ENCODE assay signal across 13 cellular contexts in genomic region chr7:123355576-123356195, GRCh38.
DNase-seq lines count a peak whose midpoint lies in the region; ATAC-seq, FAIRE-seq and TF ChIP-seq lines count a peak whose summit lies in the region.
"Had no signal": no experiment of that assay in that cellular context is flagged by ENCODE, and none has a peak within 500 bp of the region (broad histone marks: within the 10 kb centered on the region; RNA-seq: fewer than 3 reads in every experiment).

No MANE protein-coding gene starts in this region.

- TF ChIP-seq CTCF in PC-3 (conservative IDR thresholded peaks at IDR 0.05; ENCODE audit: low read depth, low read length) (no peak), foreskin keratinocyte (conservative IDR thresholded peaks at IDR 0.05) (no peak), esophagus squamous epithelium (IDR thresholded peaks at IDR 0.05) (no peak), sigmoid colon (IDR thresholded peaks at IDR 0.05) (no peak)

- H3K27ac ChIP-seq in PC-3 (ENCODE audit: low read length): no peak overlapping the region
- no peak overlapping the region for H3K27ac ChIP-seq in foreskin keratinocyte
- no peak overlapping the region for H3K27ac ChIP-seq in esophagus squamous epithelium
- no peak overlapping the region for H3K27ac ChIP-seq in sigmoid colon
- H3K27ac ChIP-seq: gastroesophageal sphincter, vagina had no signal

- TF ChIP-seq POLR2A in H54 (IDR thresholded peaks at IDR 0.05; ENCODE audit: low read depth, low read length): no peak
- TF ChIP-seq POLR2A in esophagus squamous epithelium (IDR thresholded peaks at IDR 0.05): no peak
- TF ChIP-seq POLR2A in sigmoid colon (IDR thresholded peaks at IDR 0.05): no peak

- DNase-seq in Ammon's horn (ENCODE audit: low spot score): peak; percentile 60
- DNase-seq in H54 (ENCODE audit: insufficient read length, low spot score): peak; percentile 4
- DNase-seq in PC-3: peak; percentile 6
- DNase-seq in foreskin keratinocyte: no peak
- no peak for DNase-seq in hepatic stellate cell (ENCODE audit: low spot score)
- no peak for DNase-seq in esophagus squamous epithelium (lab: John Stamatoyannopoulos, UW)
- no peak for DNase-seq in NK-92 treated with Interleukin-12 subunit alpha and Interleukin-12 subunit beta, amount 100 ng/mL, for 24 hours (lab: John Stamatoyannopoulos, UW)
- DNase-seq in sigmoid colon: no peak
- DNase-seq: activated B cell treated with CpG ODN at 0.5 μM for 24 hours; activated naive CD8-positive, alpha-beta T cell treated with anti-CD3 and anti-CD28 coated beads, Interleukin-2, amount 10 ng/mL, durations not matched to agents 7 days and 5 days; NCI-H446 had no signal

- CTCF ChIA-PET in PC-3 (lab: Charles Lee): no interaction called here

- H3K4me2 ChIP-seq in PC-3 (ENCODE audit: low read length): no peak overlapping the region

- FAIRE-seq in H54 (lab: Jason Lieb, UNC): peak; percentile 23

- ATAC-seq in PC-3 (peak; percentile 43; the same call in 1 of the 2 replicates), foreskin keratinocyte (peak; percentile 83)
- ATAC-seq: gastroesophageal sphincter had no signal

- H2AFZ ChIP-seq in PC-3 (ENCODE audit: low read length): no peak overlapping the region

- POLR2A ChIA-PET in PC-3 (lab: Charles Lee; ENCODE audit: unreplicated experiment): no interaction called here

- H3K79me2 ChIP-seq in PC-3 (ENCODE audit: low read length): no peaks in the 10 kb centered on the region

- intact Hi-C loops in PC-3 (cut with micrococcal nuclease): no loop called here
- intact Hi-C loops in esophagus squamous epithelium (cut with DNase I): no loop called here
- intact Hi-C loops in sigmoid colon (cut with DNase I): no loop called here

- no peak overlapping the region for H3K9ac ChIP-seq in PC-3 (ENCODE audit: low read length)

- H4K20me1 ChIP-seq in PC-3 (ENCODE audit: low read length): no peaks in the 10 kb centered on the region

- H3K9me3 ChIP-seq in PC-3 (ENCODE audit: low read length) (no peaks in the 10 kb centered on the region), esophagus squamous epithelium (no peaks in the 10 kb centered on the region), sigmoid colon (no peaks in the 10 kb centered on the region)
- H3K9me3 ChIP-seq: gastroesophageal sphincter, vagina had no signal

- H3K9me2 ChIP-seq in PC-3 (replicated peaks; ENCODE audit: low read length): no peaks in the 10 kb centered on the region

- H3K36me3 ChIP-seq in PC-3 (ENCODE audit: low read depth, low read length): no peaks in the 10 kb centered on the region
- no peaks in the 10 kb centered on the region for H3K36me3 ChIP-seq in esophagus squamous epithelium
- H3K36me3 ChIP-seq in sigmoid colon: no peaks in the 10 kb centered on the region
- H3K36me3 ChIP-seq: gastroesophageal sphincter, vagina had no signal

- H3K4me1 ChIP-seq in PC-3 (ENCODE audit: insufficient read depth, low read length) (no peaks in the 10 kb centered on the region), foreskin keratinocyte (peaks cover 9% of the 10 kb centered on the region), esophagus squamous epithelium (no peaks in the 10 kb centered on the region), sigmoid colon (no peaks in the 10 kb centered on the region)
- H3K4me1 ChIP-seq: gastroesophageal sphincter, vagina had no signal

- no peak overlapping the region for H3K4me3 ChIP-seq in PC-3 (ENCODE audit: low read length)
- H3K4me3 ChIP-seq in esophagus squamous epithelium: no peak overlapping the region
- no peak overlapping the region for H3K4me3 ChIP-seq in sigmoid colon
- H3K4me3 ChIP-seq: gastroesophageal sphincter, vagina had no signal

- 39 to 47% methylated on average over 5 of the region's 5 CpGs for WGBS in esophagus squamous epithelium, 2 donors
- 75 to 89% methylated on average over 5 of the region's 5 CpGs for WGBS in sigmoid colon, 2 donors

- H3K27me3 ChIP-seq in PC-3 (ENCODE audit: low read length): no peaks in the 10 kb centered on the region
- H3K27me3 ChIP-seq in foreskin keratinocyte: no peaks in the 10 kb centered on the region
- no peaks in the 10 kb centered on the region for H3K27me3 ChIP-seq in esophagus squamous epithelium
- H3K27me3 ChIP-seq in sigmoid colon: no peaks in the 10 kb centered on the region
- H3K27me3 ChIP-seq: gastroesophageal sphincter, vagina had no signal

- BruUV-seq in PC-3 (replicated peaks; lab: Mats Ljungman, UMichigan): no TSS peak

- TF ChIP-seq EP300 in sigmoid colon (IDR thresholded peaks at IDR 0.05): no peak

- no peaks in the 10 kb centered on the region for H3F3A ChIP-seq in PC-3 (ENCODE audit: low read length, unreplicated experiment)

Comparison
In these comparisons a context has a peak if more than half of its experiments do, and no peak if none do; other contexts are left out.
1. DNase-seq: peak in Ammon's horn (single experiment), H54 (single experiment) and PC-3 (single experiment); none in foreskin keratinocyte (0 of 2), hepatic stellate cell (single experiment), esophagus squamous epithelium (single experiment), NK-92 treated with Interleukin-12 subunit alpha and Interleukin-12 subunit beta, amount 100 ng/mL, for 24 hours (single experiment) and sigmoid colon (single experiment).